In the genomic region with DNA sequence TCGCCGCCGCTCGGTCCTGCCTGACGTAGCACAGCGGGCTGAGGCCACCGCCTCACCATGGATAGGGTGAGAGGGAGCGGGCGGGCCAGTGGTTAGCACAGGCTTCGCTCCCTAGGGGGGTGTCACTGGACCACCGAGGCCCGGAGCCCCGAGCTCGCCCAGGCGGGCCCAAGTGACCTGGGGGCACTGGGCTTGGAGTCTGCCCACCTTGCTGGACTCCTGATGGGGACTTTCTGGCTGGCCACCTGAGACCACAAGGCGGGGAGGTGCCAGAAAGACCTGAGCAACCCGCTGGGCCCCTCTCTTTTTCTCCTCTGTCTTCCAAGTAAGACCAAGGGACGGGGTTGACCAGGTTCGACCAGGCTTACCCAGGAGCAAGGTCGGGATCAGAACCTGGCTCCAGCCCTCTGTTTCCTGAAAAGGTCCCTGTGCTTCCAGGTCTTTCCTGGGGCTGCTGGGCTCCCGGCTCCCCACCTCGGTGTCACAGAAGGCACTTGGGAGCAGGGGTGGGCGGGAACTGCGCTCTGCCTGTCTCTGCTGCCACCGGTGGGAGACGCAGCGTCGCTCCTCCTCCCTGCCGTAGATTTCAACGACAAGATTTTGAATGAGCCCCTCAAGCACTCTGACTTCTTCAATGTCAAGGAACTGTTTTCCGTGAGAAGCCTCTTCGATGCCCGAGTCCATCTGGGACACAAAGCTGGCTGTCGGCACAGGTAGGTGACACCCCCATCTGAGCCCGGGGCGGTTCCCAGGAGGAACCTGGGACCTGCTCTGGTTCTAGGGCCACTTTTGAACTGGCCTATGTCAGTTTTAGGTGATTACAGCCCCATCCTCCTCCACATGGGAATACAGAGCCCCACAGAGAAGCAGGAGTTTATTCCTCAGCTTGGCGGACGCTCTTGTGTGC, we compare ENCODE assay signal across 8 cellular contexts. TPM values are rescaled to one million over a fixed set of nuclear protein-coding genes. Genes with fewer than 3 reads are reported as not detected.
A peak's percentile ranks its signal among the peaks of the same experiment; 100 is the strongest.
DNase-seq lines count a peak whose midpoint lies in the region; ATAC-seq and TF ChIP-seq lines count a peak whose summit lies in the region.

No MANE protein-coding gene starts in this region.

- TF ChIP-seq EP300 in stomach (IDR thresholded peaks at IDR 0.05), result no peak

- H3K36me3 Mint-ChIP-seq in CD8-positive, alpha-beta memory T cell, result peaks cover 0 to 37% (median 5%) of the 10 kb centered on the region in 3 donors

- peak overlapping the region in 4 of 8 donors; percentile 27 to 82 (median 76) for H3K27ac Mint-ChIP-seq in CD8-positive, alpha-beta memory T cell

- peak overlapping the region; percentile 78 to 98 (median 90) for H3K4me3 Mint-ChIP-seq in CD8-positive, alpha-beta memory T cell

- peaks cover 3 to 4% of the 10 kb centered on the region in 2 donors for H3K27me3 Mint-ChIP-seq in CD8-positive, alpha-beta memory T cell

- H3K4me1 Mint-ChIP-seq in CD8-positive, alpha-beta memory T cell, result peaks cover 17 to 34% (median 25%) of the 10 kb centered on the region in 3 donors

- H3K9me3 ChIP-seq in CD8-positive, alpha-beta memory T cell (ENCODE audit: low read length), result no peaks in the 10 kb centered on the region
- H3K9me3 ChIP-seq in ascending aorta (no peaks in the 10 kb centered on the region), stomach (no peaks in the 10 kb centered on the region)

- CTCF ChIA-PET in CD8-positive, alpha-beta memory T cell (lab: Charles Lee), result no interaction called here

- TF ChIP-seq CTCF in ascending aorta (IDR thresholded peaks at IDR 0.05), result no peak
- no peak for TF ChIP-seq CTCF in stomach (IDR thresholded peaks at IDR 0.05)

- no peaks in the 10 kb centered on the region for H3K27me3 ChIP-seq in CD8-positive, alpha-beta memory T cell (ENCODE audit: insufficient read depth, low read length, poor library complexity, severe bottlenecking)
- no peaks in the 10 kb centered on the region for H3K27me3 ChIP-seq in ascending aorta
- H3K27me3 ChIP-seq in stomach, result no peaks in the 10 kb centered on the region

- H3K4me3 ChIP-seq in CD8-positive, alpha-beta memory T cell (ENCODE audit: low read length), result peak overlapping the region; percentile 79
- H3K4me3 ChIP-seq in ascending aorta, result peak overlapping the region; percentile 73 to 75
- peak overlapping the region; percentile 93 to 99 (median 98) for H3K4me3 ChIP-seq in stomach

- ATAC-seq in HG03439 (IDR thresholded peaks at IDR 0.05; ENCODE audit: unreplicated experiment) (peak; percentile 11), HG03354 (IDR thresholded peaks at IDR 0.05; ENCODE audit: poor library complexity, severe bottlenecking, unreplicated experiment) (no peak), GM21526 (IDR thresholded peaks at IDR 0.05; ENCODE audit: low FRiP score, unreplicated experiment) (no peak)

- POLR2A ChIA-PET in CD8-positive, alpha-beta memory T cell (lab: Charles Lee), result no interaction called here

- no peaks in the 10 kb centered on the region for H3K9me3 Mint-ChIP-seq in CD8-positive, alpha-beta memory T cell

- 40 to 61% (median 43%) methylated on average over 24 to 38 of the region's 38 CpGs for WGBS in stomach, 5 donors

- peak overlapping the region; percentile 64 for H3K27ac ChIP-seq in CD8-positive, alpha-beta memory T cell (ENCODE audit: low read depth, low read length)
- peak overlapping the region; percentile 69 to 75 for H3K27ac ChIP-seq in ascending aorta
- peak overlapping the region; percentile 83 to 91 (median 85) for H3K27ac ChIP-seq in stomach

- TF ChIP-seq POLR2A in stomach (IDR thresholded peaks at IDR 0.05), result no peak

- DNase-seq in CD8-positive, alpha-beta memory T cell, result peak in 1 of 5 donors; percentile 51
- no peak for DNase-seq in ascending aorta (ENCODE audit: low spot score in 2 of 2)
- peak; percentile 84 for DNase-seq in iPS-NIHi11 (ENCODE audit: low spot score)
- peak; percentile 59 for DNase-seq in stomach
- DNase-seq in NCI-H2081 treated with DMSO at 0.1 percent for 48 hours (lab: John Stamatoyannopoulos, UW), result no peak

- peaks cover 18% of the 10 kb centered on the region for H3K36me3 ChIP-seq in CD8-positive, alpha-beta memory T cell (ENCODE audit: insufficient read depth, low read length)
- H3K36me3 ChIP-seq in ascending aorta (peaks cover 26 to 31% of the 10 kb centered on the region in 2 donors), stomach (peaks cover 25 to 43% (median 37%) of the 10 kb centered on the region in 4 donors)

- intact Hi-C loops in ascending aorta (cut with DNase I), result no loop called here
- intact Hi-C loops in stomach (cut with DNase I; ENCODE audit: low total_unique reads), result no loop called here

- peaks cover 27% of the 10 kb centered on the region for H3K4me1 ChIP-seq in CD8-positive, alpha-beta memory T cell (ENCODE audit: insufficient read depth, low read length)
- peaks cover 12 to 17% of the 10 kb centered on the region in 2 donors for H3K4me1 ChIP-seq in ascending aorta
- H3K4me1 ChIP-seq in stomach, result peaks cover 19 to 51% (median 39%) of the 10 kb centered on the region in 4 donors

RNA-seq across cellular contexts. Expression of a gene that starts 1.0 kb away (rescaled TPM):
- total RNA-seq in CD8-positive, alpha-beta memory T cell, result 10 to 100 TPM; 66.7 to 71.0 TPM
- 50.9 TPM for polyA plus RNA-seq in CD8-positive, alpha-beta memory T cell
- total RNA-seq in ascending aorta (57.3 TPM), stomach (10 to 100 TPM in 3 of 5 donors, 1 to 10 TPM in 2; 1.8 to 46.3 (median 36.2) TPM)
- 10 to 100 TPM; 35.7 to 54.7 (median 44.0) TPM for polyA plus RNA-seq in stomach

RNA-seq across cellular contexts. Expression of a gene that starts 19.7 kb away (rescaled TPM):
- not detected for total RNA-seq in CD8-positive, alpha-beta memory T cell
- not detected for polyA plus RNA-seq in CD8-positive, alpha-beta memory T cell
- total RNA-seq in ascending aorta (not detected), stomach (not detected)
- not detected for polyA plus RNA-seq in stomach

RNA-seq across cellular contexts. Expression of a gene that starts 21.9 kb away (rescaled TPM):
- under 1 TPM; 0.59 to 0.84 TPM for total RNA-seq in CD8-positive, alpha-beta memory T cell
- polyA plus RNA-seq in CD8-positive, alpha-beta memory T cell, result 0.47 TPM
- total RNA-seq in ascending aorta (25.5 TPM), stomach (10 to 100 TPM; 11.6 to 22.8 (median 15.4) TPM)
- polyA plus RNA-seq in stomach, result 1 to 10 TPM; 5.3 to 7.4 (median 6.8) TPM

RNA-seq across cellular contexts. Expression of a gene that starts 44.4 kb away (rescaled TPM):
- total RNA-seq in CD8-positive, alpha-beta memory T cell, result not detected
- polyA plus RNA-seq in CD8-positive, alpha-beta memory T cell, result not detected
- not detected for total RNA-seq in ascending aorta
- not detected for total RNA-seq in stomach
- polyA plus RNA-seq in stomach, result not detected

Comparison
In these comparisons a context has a peak if more than half of its experiments do, and no peak if none do; other contexts are left out.
1. DNase-seq: peak in iPS-NIHi11 (single experiment) and stomach (single experiment); none in ascending aorta (0 of 2) and NCI-H2081 treated with DMSO at 0.1 percent for 48 hours (single experiment).
2. RNA of a gene that starts 21.9 kb away (total RNA-seq): 25.5 TPM in ascending aorta (single experiment) and 11.6 to 22.8 TPM in stomach; 0.59 to 0.84 TPM in CD8-positive, alpha-beta memory T cell; every median in the first group is over 4 times any median in the second.
3. Peak in every context shown above with its lines, with median percentiles within 50 percentile points of each other: H3K27ac ChIP-seq and H3K4me3 ChIP-seq.